Comparison of ENCODE assay signal across 8 cellular contexts in genomic region chr3:152444029-152444641, GRCh38.
DNase-seq lines count a peak whose midpoint lies in the region; ATAC-seq and FAIRE-seq lines count a peak whose summit lies in the region.

No MANE protein-coding gene starts in this region.

- no peaks in the 10 kb centered on the region for H3K9me3 Mint-ChIP-seq in natural killer cell treated with Interleukin-12 subunit alpha and Interleukin-12 subunit beta and Interleukin-15 and Interleukin-18, amount 100 ng/mL, for 72 hours

- peaks cover 45 to 60% of the 10 kb centered on the region in 2 donors for H3K4me1 Mint-ChIP-seq in natural killer cell treated with Interleukin-12 subunit alpha and Interleukin-12 subunit beta and Interleukin-15 and Interleukin-18, amount 100 ng/mL, for 72 hours (ENCODE audit: low read depth in 2 of 2)

- DNase-seq in NCI-H2029 (lab: John Stamatoyannopoulos, UW) (peak; percentile 4), NCI-H2029 treated with DMSO at 0.1 percent for 48 hours (lab: John Stamatoyannopoulos, UW) (no peak), HTR-8/SVneo (ENCODE audit: insufficient read length, low spot score) (peak; percentile 29), SK-MEL-5 (ENCODE audit: low read depth, low spot score) (peak; percentile 74)
- no peak for DNase-seq in natural killer cell treated with Interleukin-12 subunit alpha and Interleukin-12 subunit beta and Interleukin-15 and Interleukin-18, amount 100 ng/mL, for 72 hours (ENCODE audit: low spot score)

- ATAC-seq in esophagus mucosa (peak; percentile 53), HG03159 (IDR thresholded peaks at IDR 0.05; ENCODE audit: unreplicated experiment) (no peak), GM18517 (IDR thresholded peaks at IDR 0.05; ENCODE audit: unreplicated experiment) (no peak)
- no peak for ATAC-seq in natural killer cell treated with Interleukin-12 subunit alpha and Interleukin-12 subunit beta and Interleukin-15 and Interleukin-18, amount 100 ng/mL, for 72 hours

- in situ Hi-C loops in SK-MEL-5 (cut with HindIII; ENCODE audit: low pct_unique_long_range_greater_than_20kb, low sequenced_read_pairs) = loop anchor here (25.0 kb wide), 1 partner anchor 157 kb away; no protein-coding TSS in a partner anchor

- no peak for FAIRE-seq in HTR-8/SVneo (lab: Jason Lieb, UNC)

- H3K27me3 Mint-ChIP-seq in natural killer cell treated with Interleukin-12 subunit alpha and Interleukin-12 subunit beta and Interleukin-15 and Interleukin-18, amount 100 ng/mL, for 72 hours = no peaks in the 10 kb centered on the region

- H3K27ac Mint-ChIP-seq in natural killer cell treated with Interleukin-12 subunit alpha and Interleukin-12 subunit beta and Interleukin-15 and Interleukin-18, amount 100 ng/mL, for 72 hours = peak overlapping the region; percentile 77 to 80

- H3K4me3 Mint-ChIP-seq in natural killer cell treated with Interleukin-12 subunit alpha and Interleukin-12 subunit beta and Interleukin-15 and Interleukin-18, amount 100 ng/mL, for 72 hours = no peak overlapping the region

- H3K36me3 Mint-ChIP-seq in natural killer cell treated with Interleukin-12 subunit alpha and Interleukin-12 subunit beta and Interleukin-15 and Interleukin-18, amount 100 ng/mL, for 72 hours = peaks cover 23% of the 10 kb centered on the region

Comparison
In these comparisons a context has a peak if more than half of its experiments do, and no peak if none do; other contexts are left out.
1. DNase-seq: peak in NCI-H2029 (single experiment), HTR-8/SVneo (single experiment) and SK-MEL-5 (single experiment); none in NCI-H2029 treated with DMSO at 0.1 percent for 48 hours (single experiment) and natural killer cell treated with Interleukin-12 subunit alpha and Interleukin-12 subunit beta and Interleukin-15 and Interleukin-18, amount 100 ng/mL, for 72 hours (single experiment).